8 cellular contexts compared by ENCODE assay signal in genomic region chr10:47438857-47439474, GRCh38. TPM values are rescaled to one million over a fixed set of nuclear protein-coding genes. Genes with fewer than 3 reads are reported as not detected.
DNase-seq lines count a peak whose midpoint lies in the region; ATAC-seq and TF ChIP-seq lines count a peak whose summit lies in the region.

No MANE protein-coding gene starts in this region.

- no peak for DNase-seq in BJ (ENCODE audit: low read depth)
- peak; percentile 64 for DNase-seq in HPDE6-E6E7 (ENCODE audit: extremely low spot score)
- peak; percentile 9 to 22 for DNase-seq in SJCRH30
- DNase-seq in cardiac muscle cell (ENCODE audit: low read depth in 1 of 2, low spot score in 1 of 2) = peak; percentile 74 to 83
- peak; percentile 55 for DNase-seq in transverse colon
- no peak for DNase-seq in NCI-H2081 treated with DMSO at 0.1 percent for 48 hours (lab: John Stamatoyannopoulos, UW)

- intact Hi-C loops in transverse colon (cut with DNase I; ENCODE audit: low total_unique reads) = no loop called here

- ATAC-seq in GM19035 (IDR thresholded peaks at IDR 0.05; ENCODE audit: unreplicated experiment) = no peak
- ATAC-seq in GM18502 (IDR thresholded peaks at IDR 0.05; ENCODE audit: poor library complexity, unreplicated experiment) = no peak

- no peaks in the 10 kb centered on the region for H3K36me3 ChIP-seq in BJ (ENCODE audit: control insufficient read depth, insufficient read depth, low read length)
- no peaks in the 10 kb centered on the region for H3K36me3 ChIP-seq in SJCRH30
- H3K36me3 ChIP-seq in cardiac muscle cell = no peaks in the 10 kb centered on the region
- no peaks in the 10 kb centered on the region for H3K36me3 ChIP-seq in transverse colon

- TF ChIP-seq CTCF in BJ (IDR thresholded peaks at IDR 0.05; ENCODE audit: insufficient read depth, low read depth, low read length) (peak; percentile 85), cardiac muscle cell (IDR thresholded peaks at IDR 0.05; ENCODE audit: low read depth, low read length) (peak; percentile 84), transverse colon (IDR thresholded peaks at IDR 0.05) (peak in 4 of 5 experiments; percentile 41 to 59 (median 50))

- H3K27me3 ChIP-seq in BJ (ENCODE audit: control insufficient read depth, insufficient read depth, low read length) (peaks cover 3% of the 10 kb centered on the region; the same call in 1 of the 2 replicates), SJCRH30 (no peaks in the 10 kb centered on the region), cardiac muscle cell (no peaks in the 10 kb centered on the region), transverse colon (no peaks in the 10 kb centered on the region)

- in situ Hi-C loops in transverse colon (cut with MboI; ENCODE audit: low pct_ligation_motif_present in 1 of 4, low pct_unique_long_range_greater_than_20kb in 1 of 4, low sequenced_read_pairs in 3 of 4) = no loop called here

- POLR2A ChIA-PET in BJ (lab: Charles Lee) = no interaction called here

- H3K4me3 ChIP-seq in BJ (ENCODE audit: low read depth, low read length) = no peak overlapping the region
- no peak overlapping the region for H3K4me3 ChIP-seq in SJCRH30
- H3K4me3 ChIP-seq in cardiac muscle cell = no peak overlapping the region
- no peak overlapping the region for H3K4me3 ChIP-seq in transverse colon

- H3K27ac ChIP-seq in SJCRH30 = no peak overlapping the region
- no peak overlapping the region for H3K27ac ChIP-seq in cardiac muscle cell
- H3K27ac ChIP-seq in transverse colon = no peak overlapping the region

- 32% methylated on average over 6 of the region's 6 CpGs; no CpG with 5 or more reads in 1 of the 2 donors for WGBS in transverse colon (ENCODE audit: low coverage in 1 of 2), 2 donors

- TF ChIP-seq POLR2A in transverse colon (IDR thresholded peaks at IDR 0.05) = no peak

- TF ChIP-seq EP300 in transverse colon (IDR thresholded peaks at IDR 0.05; ENCODE audit: low read depth) = no peak

- H3K9me3 ChIP-seq in SJCRH30 (replicated peaks) = no peaks in the 10 kb centered on the region
- no peaks in the 10 kb centered on the region for H3K9me3 ChIP-seq in cardiac muscle cell (ENCODE audit: low read depth)
- no peaks in the 10 kb centered on the region for H3K9me3 ChIP-seq in transverse colon

- CTCF ChIA-PET in BJ (lab: Yijun Ruan, JAX) = interaction anchor here (0.7 to 1.4 kb wide), 7 partner anchors 9 to 55 kb away, joined by 3 to 8 read pairs (median 3); partner anchors contain the start of gene ZNF488

- H3K4me1 ChIP-seq in SJCRH30 = no peaks in the 10 kb centered on the region
- no peaks in the 10 kb centered on the region for H3K4me1 ChIP-seq in cardiac muscle cell (ENCODE audit: low read depth)
- no peaks in the 10 kb centered on the region for H3K4me1 ChIP-seq in transverse colon

RNA-seq across cellular contexts. Expression of gene ANXA8, which starts 44.9 kb away (rescaled TPM):
- 0.27 and 0.42 TPM in 2 replicates for polyA plus RNA-seq in BJ (2011; rRNA removed)
- 0.28 TPM in 1 of 2 replicates, not detected in the other for polyA minus RNA-seq in BJ (2011; rRNA and poly(A)+ RNA removed)
- not detected in 2 replicates for total RNA-seq in SJCRH30 (2014; rRNA removed; shearing (Covaris generic))
- total RNA-seq in cardiac muscle cell = 0.27 and 0.32 TPM in 2 replicates
- polyA plus RNA-seq in cardiac muscle cell = 0.87 and 0.92 TPM in 2 replicates
- total RNA-seq in transverse colon = under 1 TPM in 1 of 4 donors, not detected in 3; 0.60 TPM

RNA-seq across cellular contexts. Expression of gene FAM25G, which starts 52.5 kb away (rescaled TPM):
- polyA plus RNA-seq in BJ (2011; rRNA removed) = not detected in 2 replicates
- not detected in 2 replicates for polyA minus RNA-seq in BJ (2011; rRNA and poly(A)+ RNA removed)
- total RNA-seq in SJCRH30 (2014; rRNA removed; shearing (Covaris generic)) = 0.63 TPM in 1 of 2 replicates, not detected in the other
- not detected in 2 replicates for total RNA-seq in cardiac muscle cell
- polyA plus RNA-seq in cardiac muscle cell = not detected in 2 replicates
- total RNA-seq in transverse colon = not detected

RNA-seq across cellular contexts. Expression of gene ZNF488, which starts 54.9 kb away (rescaled TPM):
- 0.15 and 0.17 TPM in 2 replicates for polyA plus RNA-seq in BJ (2011; rRNA removed)
- polyA minus RNA-seq in BJ (2011; rRNA and poly(A)+ RNA removed) = 0.09 and 0.15 TPM in 2 replicates
- 2.6 and 2.7 TPM in 2 replicates for total RNA-seq in SJCRH30 (2014; rRNA removed; shearing (Covaris generic))
- total RNA-seq in cardiac muscle cell = 0.07 and 0.15 TPM in 2 replicates
- polyA plus RNA-seq in cardiac muscle cell = 0.55 and 1.2 TPM in 2 replicates
- total RNA-seq in transverse colon = under 1 TPM in 2 of 4 donors, not detected in 2; 0.41 to 0.80 TPM

Comparison
In these comparisons a context has a peak if more than half of its experiments do, and no peak if none do; other contexts are left out.
1. DNase-seq: peak in HPDE6-E6E7 (single experiment), SJCRH30 (2 of 2), cardiac muscle cell (2 of 2) and transverse colon (single experiment); none in BJ (single experiment) and NCI-H2081 treated with DMSO at 0.1 percent for 48 hours (single experiment).
2. Peak in every context shown above with its lines, with median percentiles within 50 percentile points of each other: CTCF ChIP-seq.